ENCODE assay signal across 1 cellular context in the genomic region with DNA sequence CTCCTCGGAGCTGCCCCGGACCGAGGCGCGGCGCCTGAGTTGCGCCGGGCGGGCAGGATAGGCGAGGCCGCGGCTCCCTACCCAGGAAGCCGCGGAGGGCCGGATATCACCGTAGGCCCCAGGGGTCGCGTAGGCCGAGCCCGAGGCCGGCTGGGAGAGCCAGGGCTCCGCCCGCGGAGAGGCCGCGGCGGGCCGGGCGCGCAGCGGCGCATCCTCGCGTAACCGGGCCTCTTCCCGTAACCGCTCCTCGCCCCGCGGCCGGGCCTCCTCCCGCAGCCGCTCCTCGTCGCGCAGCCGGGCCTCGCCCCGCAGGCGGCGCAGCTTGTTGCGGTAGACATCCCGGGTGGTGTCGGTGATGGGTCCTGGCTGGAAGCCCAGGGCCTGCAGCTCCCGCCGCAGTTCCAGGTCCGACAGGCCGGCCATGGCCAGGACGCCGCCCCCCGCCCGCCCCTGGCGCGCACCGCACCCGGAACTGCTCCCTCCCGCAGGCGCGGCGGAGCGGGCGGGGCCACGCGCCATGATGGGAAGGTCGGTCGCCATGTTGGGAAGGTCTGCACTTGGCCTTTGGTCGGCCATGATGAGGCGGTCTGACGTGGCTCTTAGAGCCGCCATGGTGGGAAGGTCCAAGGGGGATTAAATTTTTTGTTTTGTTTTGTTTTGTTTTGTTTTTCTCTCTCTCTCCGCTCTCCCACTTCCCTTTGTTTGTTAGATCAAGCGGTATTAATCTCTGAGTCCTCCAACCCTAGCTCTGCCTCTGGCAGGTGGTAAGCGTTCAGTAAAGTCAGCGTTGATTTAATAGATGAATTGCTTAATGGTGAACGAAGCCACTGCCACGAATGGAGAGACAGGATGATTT.
A peak's percentile ranks its signal among the peaks of the same experiment; 100 is the strongest.
TF ChIP-seq lines count a peak whose summit lies in the region.

A gene (minus strand): TSS at position 437 of the 856 bp plus-strand sequence. CDS start 14 bp downstream, at position 423.

TF ChIP-seq in HepG2, 621 proteins besides CTCF, POLR2A, EP300 and RAD21 (continued from another document and continues in another):
- TF ChIP-seq, protein P1, sequence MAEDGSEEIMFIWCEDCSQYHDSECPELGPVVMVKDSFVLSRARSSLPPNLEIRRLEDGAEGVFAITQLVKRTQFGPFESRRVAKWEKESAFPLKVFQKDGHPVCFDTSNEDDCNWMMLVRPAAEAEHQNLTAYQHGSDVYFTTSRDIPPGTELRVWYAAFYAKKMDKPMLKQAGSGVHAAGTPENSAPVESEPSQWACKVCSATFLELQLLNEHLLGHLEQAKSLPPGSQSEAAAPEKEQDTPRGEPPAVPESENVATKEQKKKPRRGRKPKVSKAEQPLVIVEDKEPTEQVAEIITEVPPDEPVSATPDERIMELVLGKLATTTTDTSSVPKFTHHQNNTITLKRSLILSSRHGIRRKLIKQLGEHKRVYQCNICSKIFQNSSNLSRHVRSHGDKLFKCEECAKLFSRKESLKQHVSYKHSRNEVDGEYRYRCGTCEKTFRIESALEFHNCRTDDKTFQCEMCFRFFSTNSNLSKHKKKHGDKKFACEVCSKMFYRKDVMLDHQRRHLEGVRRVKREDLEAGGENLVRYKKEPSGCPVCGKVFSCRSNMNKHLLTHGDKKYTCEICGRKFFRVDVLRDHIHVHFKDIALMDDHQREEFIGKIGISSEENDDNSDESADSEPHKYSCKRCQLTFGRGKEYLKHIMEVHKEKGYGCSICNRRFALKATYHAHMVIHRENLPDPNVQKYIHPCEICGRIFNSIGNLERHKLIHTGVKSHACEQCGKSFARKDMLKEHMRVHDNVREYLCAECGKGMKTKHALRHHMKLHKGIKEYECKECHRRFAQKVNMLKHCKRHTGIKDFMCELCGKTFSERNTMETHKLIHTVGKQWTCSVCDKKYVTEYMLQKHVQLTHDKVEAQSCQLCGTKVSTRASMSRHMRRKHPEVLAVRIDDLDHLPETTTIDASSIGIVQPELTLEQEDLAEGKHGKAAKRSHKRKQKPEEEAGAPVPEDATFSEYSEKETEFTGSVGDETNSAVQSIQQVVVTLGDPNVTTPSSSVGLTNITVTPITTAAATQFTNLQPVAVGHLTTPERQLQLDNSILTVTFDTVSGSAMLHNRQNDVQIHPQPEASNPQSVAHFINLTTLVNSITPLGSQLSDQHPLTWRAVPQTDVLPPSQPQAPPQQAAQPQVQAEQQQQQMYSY (CRISPR knock-in tag; IDR thresholded peaks at IDR 0.05), result no peak
- TF ChIP-seq ZC3H4 (CRISPR knock-in tag; IDR thresholded peaks at IDR 0.05; ENCODE audit: borderline replicate concordance), result 0 out of 2 replicates have a peak, but pooled peaks have one; percentile 17
- no peak for TF ChIP-seq NFE2L1 (CRISPR knock-in tag; IDR thresholded peaks at IDR 0.05; ENCODE audit: borderline replicate concordance)
- TF ChIP-seq, protein P2, sequence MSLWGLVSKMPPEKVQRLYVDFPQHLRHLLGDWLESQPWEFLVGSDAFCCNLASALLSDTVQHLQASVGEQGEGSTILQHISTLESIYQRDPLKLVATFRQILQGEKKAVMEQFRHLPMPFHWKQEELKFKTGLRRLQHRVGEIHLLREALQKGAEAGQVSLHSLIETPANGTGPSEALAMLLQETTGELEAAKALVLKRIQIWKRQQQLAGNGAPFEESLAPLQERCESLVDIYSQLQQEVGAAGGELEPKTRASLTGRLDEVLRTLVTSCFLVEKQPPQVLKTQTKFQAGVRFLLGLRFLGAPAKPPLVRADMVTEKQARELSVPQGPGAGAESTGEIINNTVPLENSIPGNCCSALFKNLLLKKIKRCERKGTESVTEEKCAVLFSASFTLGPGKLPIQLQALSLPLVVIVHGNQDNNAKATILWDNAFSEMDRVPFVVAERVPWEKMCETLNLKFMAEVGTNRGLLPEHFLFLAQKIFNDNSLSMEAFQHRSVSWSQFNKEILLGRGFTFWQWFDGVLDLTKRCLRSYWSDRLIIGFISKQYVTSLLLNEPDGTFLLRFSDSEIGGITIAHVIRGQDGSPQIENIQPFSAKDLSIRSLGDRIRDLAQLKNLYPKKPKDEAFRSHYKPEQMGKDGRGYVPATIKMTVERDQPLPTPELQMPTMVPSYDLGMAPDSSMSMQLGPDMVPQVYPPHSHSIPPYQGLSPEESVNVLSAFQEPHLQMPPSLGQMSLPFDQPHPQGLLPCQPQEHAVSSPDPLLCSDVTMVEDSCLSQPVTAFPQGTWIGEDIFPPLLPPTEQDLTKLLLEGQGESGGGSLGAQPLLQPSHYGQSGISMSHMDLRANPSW (CRISPR knock-in tag; IDR thresholded peaks at IDR 0.05; ENCODE audit: borderline replicate concordance), result no peak
- 0 out of 2 replicates have a peak, but pooled peaks have one; percentile 26 for TF ChIP-seq NFYB (CRISPR knock-in tag; IDR thresholded peaks at IDR 0.05)
- TF ChIP-seq, protein P3, sequence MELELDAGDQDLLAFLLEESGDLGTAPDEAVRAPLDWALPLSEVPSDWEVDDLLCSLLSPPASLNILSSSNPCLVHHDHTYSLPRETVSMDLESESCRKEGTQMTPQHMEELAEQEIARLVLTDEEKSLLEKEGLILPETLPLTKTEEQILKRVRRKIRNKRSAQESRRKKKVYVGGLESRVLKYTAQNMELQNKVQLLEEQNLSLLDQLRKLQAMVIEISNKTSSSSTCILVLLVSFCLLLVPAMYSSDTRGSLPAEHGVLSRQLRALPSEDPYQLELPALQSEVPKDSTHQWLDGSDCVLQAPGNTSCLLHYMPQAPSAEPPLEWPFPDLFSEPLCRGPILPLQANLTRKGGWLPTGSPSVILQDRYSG (CRISPR knock-in tag; IDR thresholded peaks at IDR 0.05), result peak; percentile 60; the same call in 1 of the 2 replicates
- TF ChIP-seq ZNF501 (CRISPR knock-in tag; IDR thresholded peaks at IDR 0.05), result peak; percentile 85
- TF ChIP-seq CC2D1A (CRISPR knock-in tag; IDR thresholded peaks at IDR 0.05), result no peak
- TF ChIP-seq ZBTB3 (CRISPR knock-in tag; IDR thresholded peaks at IDR 0.05; ENCODE audit: borderline replicate concordance, low read depth), result peak; percentile 48; the same call in 1 of the 2 replicates
- TF ChIP-seq TCF7L2 (IDR thresholded peaks at IDR 0.05; ENCODE audit: low read depth, low read length), result no peak
- peak; percentile 90 for TF ChIP-seq ZIK1 (CRISPR knock-in tag; IDR thresholded peaks at IDR 0.05; ENCODE audit: borderline replicate concordance, low read depth)
- TF ChIP-seq, protein P4, sequence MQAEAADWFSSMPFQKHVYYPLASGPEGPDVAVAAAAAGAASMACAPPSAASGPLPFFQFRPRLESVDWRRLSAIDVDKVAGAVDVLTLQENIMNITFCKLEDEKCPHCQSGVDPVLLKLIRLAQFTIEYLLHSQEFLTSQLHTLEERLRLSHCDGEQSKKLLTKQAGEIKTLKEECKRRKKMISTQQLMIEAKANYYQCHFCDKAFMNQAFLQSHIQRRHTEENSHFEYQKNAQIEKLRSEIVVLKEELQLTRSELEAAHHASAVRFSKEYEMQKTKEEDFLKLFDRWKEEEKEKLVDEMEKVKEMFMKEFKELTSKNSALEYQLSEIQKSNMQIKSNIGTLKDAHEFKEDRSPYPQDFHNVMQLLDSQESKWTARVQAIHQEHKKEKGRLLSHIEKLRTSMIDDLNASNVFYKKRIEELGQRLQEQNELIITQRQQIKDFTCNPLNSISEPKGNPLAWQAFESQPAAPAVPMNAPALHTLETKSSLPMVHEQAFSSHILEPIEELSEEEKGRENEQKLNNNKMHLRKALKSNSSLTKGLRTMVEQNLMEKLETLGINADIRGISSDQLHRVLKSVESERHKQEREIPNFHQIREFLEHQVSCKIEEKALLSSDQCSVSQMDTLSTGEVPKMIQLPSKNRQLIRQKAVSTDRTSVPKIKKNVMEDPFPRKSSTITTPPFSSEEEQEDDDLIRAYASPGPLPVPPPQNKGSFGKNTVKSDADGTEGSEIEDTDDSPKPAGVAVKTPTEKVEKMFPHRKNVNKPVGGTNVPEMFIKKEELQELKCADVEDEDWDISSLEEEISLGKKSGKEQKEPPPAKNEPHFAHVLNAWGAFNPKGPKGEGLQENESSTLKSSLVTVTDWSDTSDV (CRISPR knock-in tag; IDR thresholded peaks at IDR 0.05), result no peak
- no peak for TF ChIP-seq NFIC (IDR thresholded peaks at IDR 0.05; ENCODE audit: low read length)
- 0 out of 2 replicates have a peak, but pooled peaks have one; percentile 40 for TF ChIP-seq ZNF24 (IDR thresholded peaks at IDR 0.05)
- TF ChIP-seq, protein P5, sequence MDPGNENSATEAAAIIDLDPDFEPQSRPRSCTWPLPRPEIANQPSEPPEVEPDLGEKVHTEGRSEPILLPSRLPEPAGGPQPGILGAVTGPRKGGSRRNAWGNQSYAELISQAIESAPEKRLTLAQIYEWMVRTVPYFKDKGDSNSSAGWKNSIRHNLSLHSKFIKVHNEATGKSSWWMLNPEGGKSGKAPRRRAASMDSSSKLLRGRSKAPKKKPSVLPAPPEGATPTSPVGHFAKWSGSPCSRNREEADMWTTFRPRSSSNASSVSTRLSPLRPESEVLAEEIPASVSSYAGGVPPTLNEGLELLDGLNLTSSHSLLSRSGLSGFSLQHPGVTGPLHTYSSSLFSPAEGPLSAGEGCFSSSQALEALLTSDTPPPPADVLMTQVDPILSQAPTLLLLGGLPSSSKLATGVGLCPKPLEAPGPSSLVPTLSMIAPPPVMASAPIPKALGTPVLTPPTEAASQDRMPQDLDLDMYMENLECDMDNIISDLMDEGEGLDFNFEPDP (CRISPR knock-in tag; conservative IDR thresholded peaks at IDR 0.05), result no peak
- no peak for TF ChIP-seq ZNF780A (CRISPR knock-in tag; IDR thresholded peaks at IDR 0.05)
- peak; percentile 86; the same call in 1 of the 2 replicates for TF ChIP-seq CBX5 (CRISPR knock-in tag; IDR thresholded peaks at IDR 0.05; ENCODE audit: borderline replicate concordance)
- peak; percentile 88 for TF ChIP-seq PHF8 (CRISPR knock-in tag; IDR thresholded peaks at IDR 0.05)
- TF ChIP-seq, protein P6, sequence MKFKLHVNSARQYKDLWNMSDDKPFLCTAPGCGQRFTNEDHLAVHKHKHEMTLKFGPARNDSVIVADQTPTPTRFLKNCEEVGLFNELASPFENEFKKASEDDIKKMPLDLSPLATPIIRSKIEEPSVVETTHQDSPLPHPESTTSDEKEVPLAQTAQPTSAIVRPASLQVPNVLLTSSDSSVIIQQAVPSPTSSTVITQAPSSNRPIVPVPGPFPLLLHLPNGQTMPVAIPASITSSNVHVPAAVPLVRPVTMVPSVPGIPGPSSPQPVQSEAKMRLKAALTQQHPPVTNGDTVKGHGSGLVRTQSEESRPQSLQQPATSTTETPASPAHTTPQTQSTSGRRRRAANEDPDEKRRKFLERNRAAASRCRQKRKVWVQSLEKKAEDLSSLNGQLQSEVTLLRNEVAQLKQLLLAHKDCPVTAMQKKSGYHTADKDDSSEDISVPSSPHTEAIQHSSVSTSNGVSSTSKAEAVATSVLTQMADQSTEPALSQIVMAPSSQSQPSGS (CRISPR knock-in tag; IDR thresholded peaks at IDR 0.05), result 0 out of 2 replicates have a peak, but pooled peaks have one; percentile 16
- no peak for TF ChIP-seq TAF15 (IDR thresholded peaks at IDR 0.05; ENCODE audit: low read depth, low read length, poor library complexity, severe bottlenecking)
- peak; percentile 85; the same call in 1 of the 2 replicates for TF ChIP-seq ZSCAN29 (CRISPR knock-in tag; conservative IDR thresholded peaks at IDR 0.05)
- TF ChIP-seq JUND (CRISPR knock-in tag; IDR thresholded peaks at IDR 0.05), result peak; percentile 39; the same call in 1 of the 2 replicates
- peak; percentile 73 for TF ChIP-seq POLR2AphosphoS5 (IDR thresholded peaks at IDR 0.05; ENCODE audit: low read depth, low read length)
- peak; percentile 56; the same call in 1 of the 2 replicates for TF ChIP-seq SIX4 (CRISPR knock-in tag; IDR thresholded peaks at IDR 0.05)
- TF ChIP-seq HOXA3 (CRISPR knock-in tag; IDR thresholded peaks at IDR 0.05), result peak; percentile 100
- no peak; the same call in 1 of the 2 replicates for TF ChIP-seq ZNF850 (CRISPR knock-in tag; conservative IDR thresholded peaks at IDR 0.05)
- no peak for TF ChIP-seq ZNF207 (IDR thresholded peaks at IDR 0.05; ENCODE audit: borderline replicate concordance)
- TF ChIP-seq, protein P7, sequence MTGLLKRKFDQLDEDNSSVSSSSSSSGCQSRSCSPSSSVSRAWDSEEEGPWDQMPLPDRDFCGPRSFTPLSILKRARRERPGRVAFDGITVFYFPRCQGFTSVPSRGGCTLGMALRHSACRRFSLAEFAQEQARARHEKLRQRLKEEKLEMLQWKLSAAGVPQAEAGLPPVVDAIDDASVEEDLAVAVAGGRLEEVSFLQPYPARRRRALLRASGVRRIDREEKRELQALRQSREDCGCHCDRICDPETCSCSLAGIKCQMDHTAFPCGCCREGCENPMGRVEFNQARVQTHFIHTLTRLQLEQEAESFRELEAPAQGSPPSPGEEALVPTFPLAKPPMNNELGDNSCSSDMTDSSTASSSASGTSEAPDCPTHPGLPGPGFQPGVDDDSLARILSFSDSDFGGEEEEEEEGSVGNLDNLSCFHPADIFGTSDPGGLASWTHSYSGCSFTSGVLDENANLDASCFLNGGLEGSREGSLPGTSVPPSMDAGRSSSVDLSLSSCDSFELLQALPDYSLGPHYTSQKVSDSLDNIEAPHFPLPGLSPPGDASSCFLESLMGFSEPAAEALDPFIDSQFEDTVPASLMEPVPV (CRISPR knock-in tag; IDR thresholded peaks at IDR 0.05), result no peak
- peak; percentile 91; the same call in 1 of the 2 replicates for TF ChIP-seq ZC3H13 (CRISPR knock-in tag; IDR thresholded peaks at IDR 0.05)
- TF ChIP-seq ZNF737 (CRISPR knock-in tag; IDR thresholded peaks at IDR 0.05; ENCODE audit: borderline replicate concordance), result no peak
- TF ChIP-seq ELF4 (CRISPR knock-in tag; IDR thresholded peaks at IDR 0.05; ENCODE audit: borderline replicate concordance), result no peak
- no peak for TF ChIP-seq ZNF3 (CRISPR knock-in tag; IDR thresholded peaks at IDR 0.05)
- TF ChIP-seq MIER2 (CRISPR knock-in tag; IDR thresholded peaks at IDR 0.05), result peak; percentile 84; the same call in 1 of the 2 replicates
- no peak for TF ChIP-seq ZMYM2 (CRISPR knock-in tag; IDR thresholded peaks at IDR 0.05)
- no peak for TF ChIP-seq SRSF9 (IDR thresholded peaks at IDR 0.05; ENCODE audit: borderline replicate concordance, insufficient read depth, low read depth, low read length, poor library complexity, severe bottlenecking)
- peak; percentile 48; the same call in 1 of the 2 replicates for TF ChIP-seq ZNF224 (CRISPR knock-in tag; IDR thresholded peaks at IDR 0.05)
- TF ChIP-seq, protein P8, sequence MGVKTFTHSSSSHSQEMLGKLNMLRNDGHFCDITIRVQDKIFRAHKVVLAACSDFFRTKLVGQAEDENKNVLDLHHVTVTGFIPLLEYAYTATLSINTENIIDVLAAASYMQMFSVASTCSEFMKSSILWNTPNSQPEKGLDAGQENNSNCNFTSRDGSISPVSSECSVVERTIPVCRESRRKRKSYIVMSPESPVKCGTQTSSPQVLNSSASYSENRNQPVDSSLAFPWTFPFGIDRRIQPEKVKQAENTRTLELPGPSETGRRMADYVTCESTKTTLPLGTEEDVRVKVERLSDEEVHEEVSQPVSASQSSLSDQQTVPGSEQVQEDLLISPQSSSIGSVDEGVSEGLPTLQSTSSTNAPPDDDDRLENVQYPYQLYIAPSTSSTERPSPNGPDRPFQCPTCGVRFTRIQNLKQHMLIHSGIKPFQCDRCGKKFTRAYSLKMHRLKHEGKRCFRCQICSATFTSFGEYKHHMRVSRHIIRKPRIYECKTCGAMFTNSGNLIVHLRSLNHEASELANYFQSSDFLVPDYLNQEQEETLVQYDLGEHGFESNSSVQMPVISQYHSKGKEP (CRISPR knock-in tag; IDR thresholded peaks at IDR 0.05), result no peak
- peak; percentile 82; the same call in 1 of the 2 replicates for TF ChIP-seq MEIS2 (CRISPR knock-in tag; IDR thresholded peaks at IDR 0.05)
- no peak for TF ChIP-seq SMC3 (IDR thresholded peaks at IDR 0.05; ENCODE audit: low read length)
- no peak for TF ChIP-seq PCBP1 (IDR thresholded peaks at IDR 0.05; ENCODE audit: borderline replicate concordance, low read depth, low read length)
- TF ChIP-seq NFKBIZ (CRISPR knock-in tag; IDR thresholded peaks at IDR 0.05), result peak; percentile 81; the same call in 1 of the 2 replicates
